1 cellular context compared by ENCODE assay signal in the genomic region with DNA sequence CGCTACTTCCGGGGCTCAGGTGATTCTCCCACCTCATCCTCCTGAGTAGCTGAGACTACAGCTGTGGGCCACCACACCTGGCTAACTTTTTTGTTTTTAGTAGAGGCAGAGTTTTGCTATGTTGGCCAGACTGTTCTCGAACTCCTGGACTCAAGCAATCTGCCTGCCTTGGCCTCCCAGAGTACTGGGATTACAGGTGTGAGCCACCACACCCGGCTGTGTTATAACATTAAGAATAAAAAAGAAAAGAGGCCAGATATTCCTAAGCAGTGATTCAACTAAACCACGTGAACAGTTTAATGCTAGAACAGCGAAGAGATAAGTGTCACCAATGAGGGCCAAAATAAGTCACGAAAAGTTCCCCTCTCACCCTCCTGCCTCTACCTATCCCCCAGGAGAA.
TF ChIP-seq lines count a peak whose summit lies in the region.

No MANE protein-coding gene starts in this region.

TF ChIP-seq in HepG2, 621 proteins besides CTCF, POLR2A, EP300 and RAD21 (continues in another document):
- TF ChIP-seq, protein P1, sequence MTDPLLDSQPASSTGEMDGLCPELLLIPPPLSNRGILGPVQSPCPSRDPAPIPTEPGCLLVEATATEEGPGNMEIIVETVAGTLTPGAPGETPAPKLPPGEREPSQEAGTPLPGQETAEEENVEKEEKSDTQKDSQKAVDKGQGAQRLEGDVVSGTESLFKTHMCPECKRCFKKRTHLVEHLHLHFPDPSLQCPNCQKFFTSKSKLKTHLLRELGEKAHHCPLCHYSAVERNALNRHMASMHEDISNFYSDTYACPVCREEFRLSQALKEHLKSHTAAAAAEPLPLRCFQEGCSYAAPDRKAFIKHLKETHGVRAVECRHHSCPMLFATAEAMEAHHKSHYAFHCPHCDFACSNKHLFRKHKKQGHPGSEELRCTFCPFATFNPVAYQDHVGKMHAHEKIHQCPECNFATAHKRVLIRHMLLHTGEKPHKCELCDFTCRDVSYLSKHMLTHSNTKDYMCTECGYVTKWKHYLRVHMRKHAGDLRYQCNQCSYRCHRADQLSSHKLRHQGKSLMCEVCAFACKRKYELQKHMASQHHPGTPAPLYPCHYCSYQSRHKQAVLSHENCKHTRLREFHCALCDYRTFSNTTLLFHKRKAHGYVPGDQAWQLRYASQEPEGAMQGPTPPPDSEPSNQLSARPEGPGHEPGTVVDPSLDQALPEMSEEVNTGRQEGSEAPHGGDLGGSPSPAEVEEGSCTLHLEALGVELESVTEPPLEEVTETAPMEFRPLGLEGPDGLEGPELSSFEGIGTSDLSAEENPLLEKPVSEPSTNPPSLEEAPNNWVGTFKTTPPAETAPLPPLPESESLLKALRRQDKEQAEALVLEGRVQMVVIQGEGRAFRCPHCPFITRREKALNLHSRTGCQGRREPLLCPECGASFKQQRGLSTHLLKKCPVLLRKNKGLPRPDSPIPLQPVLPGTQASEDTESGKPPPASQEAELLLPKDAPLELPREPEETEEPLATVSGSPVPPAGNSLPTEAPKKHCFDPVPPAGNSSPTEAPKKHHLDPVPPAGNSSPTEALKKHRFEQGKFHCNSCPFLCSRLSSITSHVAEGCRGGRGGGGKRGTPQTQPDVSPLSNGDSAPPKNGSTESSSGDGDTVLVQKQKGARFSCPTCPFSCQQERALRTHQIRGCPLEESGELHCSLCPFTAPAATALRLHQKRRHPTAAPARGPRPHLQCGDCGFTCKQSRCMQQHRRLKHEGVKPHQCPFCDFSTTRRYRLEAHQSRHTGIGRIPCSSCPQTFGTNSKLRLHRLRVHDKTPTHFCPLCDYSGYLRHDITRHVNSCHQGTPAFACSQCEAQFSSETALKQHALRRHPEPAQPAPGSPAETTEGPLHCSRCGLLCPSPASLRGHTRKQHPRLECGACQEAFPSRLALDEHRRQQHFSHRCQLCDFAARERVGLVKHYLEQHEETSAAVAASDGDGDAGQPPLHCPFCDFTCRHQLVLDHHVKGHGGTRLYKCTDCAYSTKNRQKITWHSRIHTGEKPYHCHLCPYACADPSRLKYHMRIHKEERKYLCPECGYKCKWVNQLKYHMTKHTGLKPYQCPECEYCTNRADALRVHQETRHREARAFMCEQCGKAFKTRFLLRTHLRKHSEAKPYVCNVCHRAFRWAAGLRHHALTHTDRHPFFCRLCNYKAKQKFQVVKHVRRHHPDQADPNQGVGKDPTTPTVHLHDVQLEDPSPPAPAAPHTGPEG (CRISPR knock-in tag; IDR thresholded peaks at IDR 0.05): no peak
- peak; percentile 97 for TF ChIP-seq ZNF460 (CRISPR knock-in tag; IDR thresholded peaks at IDR 0.05; ENCODE audit: borderline replicate concordance)
- no peak for TF ChIP-seq ZNF484 (CRISPR knock-in tag; IDR thresholded peaks at IDR 0.05; ENCODE audit: borderline replicate concordance, low read depth)
- no peak for TF ChIP-seq PHF5A (CRISPR knock-in tag; IDR thresholded peaks at IDR 0.05; ENCODE audit: low read depth, unreplicated experiment)
- no peak for TF ChIP-seq ZC3H13 (CRISPR knock-in tag; IDR thresholded peaks at IDR 0.05)
- no peak for TF ChIP-seq KLF13 (CRISPR knock-in tag; IDR thresholded peaks at IDR 0.05)
- TF ChIP-seq GPN1 (CRISPR knock-in tag; IDR thresholded peaks at IDR 0.05; ENCODE audit: borderline replicate concordance): no peak
- no peak for TF ChIP-seq HDAC2 (CRISPR knock-in tag; IDR thresholded peaks at IDR 0.05)
- no peak for TF ChIP-seq FOXA3 (CRISPR knock-in tag; IDR thresholded peaks at IDR 0.05)
- no peak for TF ChIP-seq ZNF577 (CRISPR knock-in tag; IDR thresholded peaks at IDR 0.05; ENCODE audit: borderline replicate concordance, low read depth)
- no peak for TF ChIP-seq NFYB (CRISPR knock-in tag; IDR thresholded peaks at IDR 0.05)
- TF ChIP-seq ZNF234 (CRISPR knock-in tag; conservative IDR thresholded peaks at IDR 0.05): no peak
- no peak for TF ChIP-seq ZNF558 (CRISPR knock-in tag; IDR thresholded peaks at IDR 0.05; ENCODE audit: borderline replicate concordance)
- TF ChIP-seq POLR2AphosphoS5 (IDR thresholded peaks at IDR 0.05; ENCODE audit: low read depth, low read length): 0 out of 2 replicates have a peak, but pooled peaks have one; percentile 1
- no peak for TF ChIP-seq PTBP1 (IDR thresholded peaks at IDR 0.05; ENCODE audit: low read depth, low read length, poor library complexity, severe bottlenecking)
- TF ChIP-seq HOXA3 (CRISPR knock-in tag; IDR thresholded peaks at IDR 0.05): no peak
- TF ChIP-seq, protein P2, sequence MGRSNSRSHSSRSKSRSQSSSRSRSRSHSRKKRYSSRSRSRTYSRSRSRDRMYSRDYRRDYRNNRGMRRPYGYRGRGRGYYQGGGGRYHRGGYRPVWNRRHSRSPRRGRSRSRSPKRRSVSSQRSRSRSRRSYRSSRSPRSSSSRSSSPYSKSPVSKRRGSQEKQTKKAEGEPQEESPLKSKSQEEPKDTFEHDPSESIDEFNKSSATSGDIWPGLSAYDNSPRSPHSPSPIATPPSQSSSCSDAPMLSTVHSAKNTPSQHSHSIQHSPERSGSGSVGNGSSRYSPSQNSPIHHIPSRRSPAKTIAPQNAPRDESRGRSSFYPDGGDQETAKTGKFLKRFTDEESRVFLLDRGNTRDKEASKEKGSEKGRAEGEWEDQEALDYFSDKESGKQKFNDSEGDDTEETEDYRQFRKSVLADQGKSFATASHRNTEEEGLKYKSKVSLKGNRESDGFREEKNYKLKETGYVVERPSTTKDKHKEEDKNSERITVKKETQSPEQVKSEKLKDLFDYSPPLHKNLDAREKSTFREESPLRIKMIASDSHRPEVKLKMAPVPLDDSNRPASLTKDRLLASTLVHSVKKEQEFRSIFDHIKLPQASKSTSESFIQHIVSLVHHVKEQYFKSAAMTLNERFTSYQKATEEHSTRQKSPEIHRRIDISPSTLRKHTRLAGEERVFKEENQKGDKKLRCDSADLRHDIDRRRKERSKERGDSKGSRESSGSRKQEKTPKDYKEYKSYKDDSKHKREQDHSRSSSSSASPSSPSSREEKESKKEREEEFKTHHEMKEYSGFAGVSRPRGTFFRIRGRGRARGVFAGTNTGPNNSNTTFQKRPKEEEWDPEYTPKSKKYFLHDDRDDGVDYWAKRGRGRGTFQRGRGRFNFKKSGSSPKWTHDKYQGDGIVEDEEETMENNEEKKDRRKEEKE (IDR thresholded peaks at IDR 0.05): no peak
- TF ChIP-seq MEF2D (CRISPR knock-in tag; IDR thresholded peaks at IDR 0.05): no peak
- TF ChIP-seq STAT5B (CRISPR knock-in tag; IDR thresholded peaks at IDR 0.05): no peak
- TF ChIP-seq, protein P3, sequence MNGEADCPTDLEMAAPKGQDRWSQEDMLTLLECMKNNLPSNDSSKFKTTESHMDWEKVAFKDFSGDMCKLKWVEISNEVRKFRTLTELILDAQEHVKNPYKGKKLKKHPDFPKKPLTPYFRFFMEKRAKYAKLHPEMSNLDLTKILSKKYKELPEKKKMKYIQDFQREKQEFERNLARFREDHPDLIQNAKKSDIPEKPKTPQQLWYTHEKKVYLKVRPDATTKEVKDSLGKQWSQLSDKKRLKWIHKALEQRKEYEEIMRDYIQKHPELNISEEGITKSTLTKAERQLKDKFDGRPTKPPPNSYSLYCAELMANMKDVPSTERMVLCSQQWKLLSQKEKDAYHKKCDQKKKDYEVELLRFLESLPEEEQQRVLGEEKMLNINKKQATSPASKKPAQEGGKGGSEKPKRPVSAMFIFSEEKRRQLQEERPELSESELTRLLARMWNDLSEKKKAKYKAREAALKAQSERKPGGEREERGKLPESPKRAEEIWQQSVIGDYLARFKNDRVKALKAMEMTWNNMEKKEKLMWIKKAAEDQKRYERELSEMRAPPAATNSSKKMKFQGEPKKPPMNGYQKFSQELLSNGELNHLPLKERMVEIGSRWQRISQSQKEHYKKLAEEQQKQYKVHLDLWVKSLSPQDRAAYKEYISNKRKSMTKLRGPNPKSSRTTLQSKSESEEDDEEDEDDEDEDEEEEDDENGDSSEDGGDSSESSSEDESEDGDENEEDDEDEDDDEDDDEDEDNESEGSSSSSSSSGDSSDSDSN (CRISPR knock-in tag; IDR thresholded peaks at IDR 0.05): no peak
- no peak for TF ChIP-seq TARDBP (CRISPR knock-in tag; IDR thresholded peaks at IDR 0.05)
- no peak for TF ChIP-seq MZF1 (CRISPR knock-in tag; IDR thresholded peaks at IDR 0.05; ENCODE audit: borderline replicate concordance)
- TF ChIP-seq MATR3 (CRISPR knock-in tag; IDR thresholded peaks at IDR 0.05): no peak
- no peak for TF ChIP-seq HOXA7 (CRISPR knock-in tag; IDR thresholded peaks at IDR 0.05)
- TF ChIP-seq, protein P4, sequence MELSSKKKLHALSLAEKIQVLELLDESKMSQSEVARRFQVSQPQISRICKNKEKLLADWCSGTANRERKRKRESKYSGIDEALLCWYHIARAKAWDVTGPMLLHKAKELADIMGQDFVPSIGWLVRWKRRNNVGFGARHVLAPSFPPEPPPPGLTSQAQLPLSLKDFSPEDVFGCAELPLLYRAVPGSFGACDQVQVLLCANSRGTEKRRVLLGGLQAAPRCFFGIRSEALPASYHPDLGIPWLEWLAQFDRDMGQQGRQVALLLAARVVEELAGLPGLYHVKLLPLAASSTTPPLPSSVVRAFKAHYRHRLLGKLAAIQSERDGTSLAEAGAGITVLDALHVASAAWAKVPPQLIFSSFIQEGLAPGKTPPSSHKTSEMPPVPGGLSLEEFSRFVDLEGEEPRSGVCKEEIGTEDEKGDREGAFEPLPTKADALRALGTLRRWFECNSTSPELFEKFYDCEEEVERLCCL (CRISPR knock-in tag; IDR thresholded peaks at IDR 0.05; ENCODE audit: borderline replicate concordance): no peak
- no peak for TF ChIP-seq NR2F2 (IDR thresholded peaks at IDR 0.05; ENCODE audit: borderline replicate concordance, low read depth)
- TF ChIP-seq ZNF644 (CRISPR knock-in tag; IDR thresholded peaks at IDR 0.05; ENCODE audit: low read depth): no peak
- TF ChIP-seq, protein P5, sequence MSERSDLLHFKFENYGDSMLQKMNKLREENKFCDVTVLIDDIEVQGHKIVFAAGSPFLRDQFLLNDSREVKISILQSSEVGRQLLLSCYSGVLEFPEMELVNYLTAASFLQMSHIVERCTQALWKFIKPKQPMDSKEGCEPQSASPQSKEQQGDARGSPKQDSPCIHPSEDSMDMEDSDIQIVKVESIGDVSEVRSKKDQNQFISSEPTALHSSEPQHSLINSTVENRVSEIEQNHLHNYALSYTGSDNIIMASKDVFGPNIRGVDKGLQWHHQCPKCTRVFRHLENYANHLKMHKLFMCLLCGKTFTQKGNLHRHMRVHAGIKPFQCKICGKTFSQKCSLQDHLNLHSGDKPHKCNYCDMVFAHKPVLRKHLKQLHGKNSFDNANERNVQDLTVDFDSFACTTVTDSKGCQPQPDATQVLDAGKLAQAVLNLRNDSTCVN (CRISPR knock-in tag; IDR thresholded peaks at IDR 0.05; ENCODE audit: borderline replicate concordance): no peak
- TF ChIP-seq ZNF768 (CRISPR knock-in tag; IDR thresholded peaks at IDR 0.05): no peak
- no peak for TF ChIP-seq NFRKB (IDR thresholded peaks at IDR 0.05)
- TF ChIP-seq PHF20 (CRISPR knock-in tag; IDR thresholded peaks at IDR 0.05): no peak
- no peak for TF ChIP-seq ZNF709 (CRISPR knock-in tag; IDR thresholded peaks at IDR 0.05)
- TF ChIP-seq HDAC1 (CRISPR knock-in tag; IDR thresholded peaks at IDR 0.05): 0 out of 2 replicates have a peak, but pooled peaks have one; percentile 7
- no peak for TF ChIP-seq ZNF510 (CRISPR knock-in tag; IDR thresholded peaks at IDR 0.05; ENCODE audit: low read depth)
- TF ChIP-seq ZBTB38 (CRISPR knock-in tag; IDR thresholded peaks at IDR 0.05): 0 out of 2 replicates have a peak, but pooled peaks have one; percentile 38
- TF ChIP-seq, protein P6, sequence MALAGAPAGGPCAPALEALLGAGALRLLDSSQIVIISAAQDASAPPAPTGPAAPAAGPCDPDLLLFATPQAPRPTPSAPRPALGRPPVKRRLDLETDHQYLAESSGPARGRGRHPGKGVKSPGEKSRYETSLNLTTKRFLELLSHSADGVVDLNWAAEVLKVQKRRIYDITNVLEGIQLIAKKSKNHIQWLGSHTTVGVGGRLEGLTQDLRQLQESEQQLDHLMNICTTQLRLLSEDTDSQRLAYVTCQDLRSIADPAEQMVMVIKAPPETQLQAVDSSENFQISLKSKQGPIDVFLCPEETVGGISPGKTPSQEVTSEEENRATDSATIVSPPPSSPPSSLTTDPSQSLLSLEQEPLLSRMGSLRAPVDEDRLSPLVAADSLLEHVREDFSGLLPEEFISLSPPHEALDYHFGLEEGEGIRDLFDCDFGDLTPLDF (CRISPR knock-in tag; IDR thresholded peaks at IDR 0.05): no peak
- 0 out of 2 replicates have a peak, but pooled peaks have one; percentile 33 for TF ChIP-seq POLR2G (IDR thresholded peaks at IDR 0.05; ENCODE audit: low read depth, low read length)
- TF ChIP-seq ZNF556 (CRISPR knock-in tag; IDR thresholded peaks at IDR 0.05; ENCODE audit: borderline replicate concordance): no peak
- TF ChIP-seq ZNF546 (CRISPR knock-in tag; conservative IDR thresholded peaks at IDR 0.05): no peak
- TF ChIP-seq ZNF17 (CRISPR knock-in tag; IDR thresholded peaks at IDR 0.05): no peak
- no peak for TF ChIP-seq WIZ (CRISPR knock-in tag; IDR thresholded peaks at IDR 0.05)
- TF ChIP-seq, protein P7, sequence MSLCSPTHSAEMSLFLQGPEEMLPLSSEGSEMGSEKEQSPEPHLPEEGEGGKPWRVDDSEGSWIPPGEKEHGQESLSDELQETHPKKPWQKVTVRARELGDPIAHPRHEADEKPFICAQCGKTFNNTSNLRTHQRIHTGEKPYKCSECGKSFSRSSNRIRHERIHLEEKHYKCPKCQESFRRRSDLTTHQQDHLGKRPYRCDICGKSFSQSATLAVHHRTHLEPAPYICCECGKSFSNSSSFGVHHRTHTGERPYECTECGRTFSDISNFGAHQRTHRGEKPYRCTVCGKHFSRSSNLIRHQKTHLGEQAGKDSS (CRISPR knock-in tag; IDR thresholded peaks at IDR 0.05; ENCODE audit: borderline replicate concordance, low read depth): no peak
- TF ChIP-seq NFIB (CRISPR knock-in tag; IDR thresholded peaks at IDR 0.05; ENCODE audit: borderline replicate concordance): no peak
- TF ChIP-seq STAG1 (CRISPR knock-in tag; IDR thresholded peaks at IDR 0.05): no peak
- TF ChIP-seq, protein P8, sequence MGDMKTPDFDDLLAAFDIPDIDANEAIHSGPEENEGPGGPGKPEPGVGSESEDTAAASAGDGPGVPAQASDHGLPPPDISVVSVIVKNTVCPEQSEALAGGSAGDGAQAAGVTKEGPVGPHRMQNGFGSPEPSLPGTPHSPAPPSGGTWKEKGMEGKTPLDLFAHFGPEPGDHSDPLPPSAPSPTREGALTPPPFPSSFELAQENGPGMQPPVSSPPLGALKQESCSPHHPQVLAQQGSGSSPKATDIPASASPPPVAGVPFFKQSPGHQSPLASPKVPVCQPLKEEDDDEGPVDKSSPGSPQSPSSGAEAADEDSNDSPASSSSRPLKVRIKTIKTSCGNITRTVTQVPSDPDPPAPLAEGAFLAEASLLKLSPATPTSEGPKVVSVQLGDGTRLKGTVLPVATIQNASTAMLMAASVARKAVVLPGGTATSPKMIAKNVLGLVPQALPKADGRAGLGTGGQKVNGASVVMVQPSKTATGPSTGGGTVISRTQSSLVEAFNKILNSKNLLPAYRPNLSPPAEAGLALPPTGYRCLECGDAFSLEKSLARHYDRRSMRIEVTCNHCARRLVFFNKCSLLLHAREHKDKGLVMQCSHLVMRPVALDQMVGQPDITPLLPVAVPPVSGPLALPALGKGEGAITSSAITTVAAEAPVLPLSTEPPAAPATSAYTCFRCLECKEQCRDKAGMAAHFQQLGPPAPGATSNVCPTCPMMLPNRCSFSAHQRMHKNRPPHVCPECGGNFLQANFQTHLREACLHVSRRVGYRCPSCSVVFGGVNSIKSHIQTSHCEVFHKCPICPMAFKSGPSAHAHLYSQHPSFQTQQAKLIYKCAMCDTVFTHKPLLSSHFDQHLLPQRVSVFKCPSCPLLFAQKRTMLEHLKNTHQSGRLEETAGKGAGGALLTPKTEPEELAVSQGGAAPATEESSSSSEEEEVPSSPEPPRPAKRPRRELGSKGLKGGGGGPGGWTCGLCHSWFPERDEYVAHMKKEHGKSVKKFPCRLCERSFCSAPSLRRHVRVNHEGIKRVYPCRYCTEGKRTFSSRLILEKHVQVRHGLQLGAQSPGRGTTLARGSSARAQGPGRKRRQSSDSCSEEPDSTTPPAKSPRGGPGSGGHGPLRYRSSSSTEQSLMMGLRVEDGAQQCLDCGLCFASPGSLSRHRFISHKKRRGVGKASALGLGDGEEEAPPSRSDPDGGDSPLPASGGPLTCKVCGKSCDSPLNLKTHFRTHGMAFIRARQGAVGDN (CRISPR knock-in tag; IDR thresholded peaks at IDR 0.05): peak; percentile 27; the same call in 1 of the 2 replicates
